In genomic region chr12:5273709-5274108, GRCh38 we compare ENCODE assay signal across 18 cellular contexts.
A peak's percentile ranks its signal among the peaks of the same experiment; 100 is the strongest.
DNase-seq lines count a peak whose midpoint lies in the region; TF ChIP-seq lines count a peak whose summit lies in the region.
"Had no signal": no experiment of that assay in that cellular context is flagged by ENCODE, and none has a peak within 500 bp of the region (broad histone marks: within the 10 kb centered on the region; RNA-seq: fewer than 3 reads in every experiment).

No MANE protein-coding gene starts in this region.

- TF ChIP-seq CTCF in endodermal cell (conservative IDR thresholded peaks at IDR 0.05) (peak; percentile 43), stomach (IDR thresholded peaks at IDR 0.05) (no peak), glutamatergic neuron (IDR thresholded peaks at IDR 0.05; ENCODE audit: partially characterized antibody, unreplicated experiment) (no peak)

- H3K27me3 Mint-ChIP-seq in endodermal cell (ENCODE audit: insufficient read depth) (no peaks in the 10 kb centered on the region), immature natural killer cell (ENCODE audit: low read depth in 3 of 3) (peaks cover 0 to 2% (median 0%) of the 10 kb centered on the region in 3 donors), glutamatergic neuron (ENCODE audit: unreplicated experiment) (no peaks in the 10 kb centered on the region)
- H3K27me3 Mint-ChIP-seq: CD4-positive, CD25-positive, alpha-beta regulatory T cell had no signal

- no peak for TF ChIP-seq EP300 in stomach (IDR thresholded peaks at IDR 0.05)

- WGBS in endodermal cell (ENCODE audit: insufficient coverage in 1 of 2, insufficient read length in 1 of 2), 2 experiments: 79 to 81% methylated on average over 7 to 8 of the region's 8 CpGs
- WGBS in stomach, 5 donors: 31 to 56% (median 42%) methylated on average over 8 of the region's 8 CpGs

- H3K27me3 ChIP-seq in endodermal cell (ENCODE audit: control insufficient read depth, insufficient read depth, low read length, poor library complexity, severe bottlenecking) (no peaks in the 10 kb centered on the region), stomach (no peaks in the 10 kb centered on the region), SJCRH30 (0 out of 2 replicates have a peak, but pooled peaks cover 3% of the 10 kb centered on the region)
- H3K27me3 ChIP-seq: BE2C had no signal

- H3K36me3 Mint-ChIP-seq in endodermal cell (ENCODE audit: low read depth): peaks cover 7% of the 10 kb centered on the region
- H3K36me3 Mint-ChIP-seq in immature natural killer cell: no peaks in the 10 kb centered on the region
- H3K36me3 Mint-ChIP-seq in glutamatergic neuron (ENCODE audit: unreplicated experiment): no peaks in the 10 kb centered on the region
- H3K36me3 Mint-ChIP-seq: CD4-positive, CD25-positive, alpha-beta regulatory T cell had no signal

- H3K4me3 Mint-ChIP-seq in endodermal cell (no peak overlapping the region), immature natural killer cell (no peak overlapping the region), glutamatergic neuron (ENCODE audit: unreplicated experiment) (no peak overlapping the region)
- H3K4me3 Mint-ChIP-seq: CD4-positive, CD25-positive, alpha-beta regulatory T cell had no signal

- no peak overlapping the region for H3K9ac ChIP-seq in endodermal cell (ENCODE audit: extremely low read depth, low read length, poor library complexity, severe bottlenecking)

- H3K36me3 ChIP-seq in endodermal cell (ENCODE audit: control insufficient read depth, insufficient read depth, low read length) (no peaks in the 10 kb centered on the region), stomach (no peaks in the 10 kb centered on the region), SJCRH30 (no peaks in the 10 kb centered on the region)
- H3K36me3 ChIP-seq: BE2C had no signal

- TF ChIP-seq POLR2A in stomach (IDR thresholded peaks at IDR 0.05): no peak

- H3K27ac ChIP-seq in endodermal cell (ENCODE audit: low read depth, low read length) (peak overlapping the region; percentile 54), stomach (no peak overlapping the region), SJCRH30 (no peak overlapping the region)
- H3K27ac ChIP-seq: PC-9 had no signal

- H3K9me3 ChIP-seq in endodermal cell (ENCODE audit: control insufficient read depth, low read length): no peaks in the 10 kb centered on the region
- no peaks in the 10 kb centered on the region for H3K9me3 ChIP-seq in stomach
- no peaks in the 10 kb centered on the region for H3K9me3 ChIP-seq in SJCRH30 (replicated peaks)
- H3K9me3 ChIP-seq: BE2C, Caco-2 had no signal

- intact Hi-C loops in stomach (cut with DNase I; ENCODE audit: low total_unique reads): no loop called here

- peaks cover 43% of the 10 kb centered on the region for H3K4me1 Mint-ChIP-seq in endodermal cell
- no peaks in the 10 kb centered on the region for H3K4me1 Mint-ChIP-seq in immature natural killer cell
- H3K4me1 Mint-ChIP-seq in glutamatergic neuron (ENCODE audit: low read depth, unreplicated experiment): no peaks in the 10 kb centered on the region
- H3K4me1 Mint-ChIP-seq: CD4-positive, CD25-positive, alpha-beta regulatory T cell had no signal

- no peak overlapping the region for H3K4me3 ChIP-seq in endodermal cell (ENCODE audit: low read length)
- no peak overlapping the region for H3K4me3 ChIP-seq in stomach
- H3K4me3 ChIP-seq in SJCRH30: no peak overlapping the region
- H3K4me3 ChIP-seq: K562, PC-9 had no signal

- H3K9me3 Mint-ChIP-seq in endodermal cell: no peaks in the 10 kb centered on the region
- H3K9me3 Mint-ChIP-seq in immature natural killer cell: peaks cover 0 to 2% (median 0%) of the 10 kb centered on the region in 6 donors
- H3K9me3 Mint-ChIP-seq in glutamatergic neuron (ENCODE audit: unreplicated experiment): peaks cover 1% of the 10 kb centered on the region

- no peak overlapping the region for H3K27ac Mint-ChIP-seq in endodermal cell
- H3K27ac Mint-ChIP-seq in immature natural killer cell: no peak overlapping the region
- H3K27ac Mint-ChIP-seq in glutamatergic neuron (ENCODE audit: unreplicated experiment): no peak overlapping the region
- H3K27ac Mint-ChIP-seq: CD4-positive, CD25-positive, alpha-beta regulatory T cell had no signal

- peak; percentile 46 for DNase-seq in NCI-H2107 treated with DMSO at 0.1 percent for 48 hours (lab: John Stamatoyannopoulos, UW; ENCODE audit: unreplicated experiment)
- no peak for DNase-seq in NCI-H2107 (lab: John Stamatoyannopoulos, UW)
- DNase-seq in NCI-H510A treated with DMSO at 0.1 percent for 48 hours (lab: John Stamatoyannopoulos, UW): peak; percentile 69
- peak; percentile 60 for DNase-seq in endodermal cell
- DNase-seq in stomach: peak; percentile 38
- no peak for DNase-seq in SJCRH30
- DNase-seq in immature natural killer cell: no peak
- no peak for DNase-seq in glutamatergic neuron
- DNase-seq: BE2C; Caco-2; CD4-positive, CD25-positive, alpha-beta regulatory T cell; NCI-H1092 treated with DMSO at 0.1 percent for 48 hours; NCI-H1694; NCI-H2081 treated with DMSO at 0.1 percent for 48 hours; NCI-H446; PC-9; SW 1271 had no signal

- peaks cover 16% of the 10 kb centered on the region for H3K4me1 ChIP-seq in endodermal cell (ENCODE audit: control insufficient read depth, insufficient read depth, low read length)
- H3K4me1 ChIP-seq in stomach: peaks cover 0 to 5% (median 0%) of the 10 kb centered on the region in 4 donors
- H3K4me1 ChIP-seq in SJCRH30: no peaks in the 10 kb centered on the region
- H3K4me1 ChIP-seq: BE2C, Caco-2 had no signal

Comparison
In these comparisons a context has a peak if more than half of its experiments do, and no peak if none do; other contexts are left out.
1. DNase-seq: peak in NCI-H2107 treated with DMSO at 0.1 percent for 48 hours (single experiment), NCI-H510A treated with DMSO at 0.1 percent for 48 hours (single experiment), endodermal cell (single experiment) and stomach (single experiment); none in NCI-H2107 (single experiment), SJCRH30 (0 of 2), immature natural killer cell (0 of 3) and glutamatergic neuron (single experiment).